Comparison of ENCODE assay signal across 34 cellular contexts in genomic region chr22:46712288-46712687, GRCh38.
"Had no signal": no experiment of that assay in that cellular context is flagged by ENCODE, and none has a peak within 500 bp of the region (broad histone marks: within the 10 kb centered on the region; RNA-seq: fewer than 3 reads in every experiment).

No MANE protein-coding gene starts in this region.

- H3K27me3 Mint-ChIP-seq: activated B cell treated with CpG ODN at 0.5 μM for 24 hours; activated CD4-positive, alpha-beta memory T cell treated with anti-CD3 and anti-CD28 coated beads, Interleukin-2, amount 10 ng/mL, durations not matched to agents 7 days and 5 days; activated CD8-positive, alpha-beta memory T cell treated with anti-CD3 and anti-CD28 coated beads, Interleukin-2, amount 10 ng/mL, durations not matched to agents 7 days and 5 days; activated naive CD8-positive, alpha-beta T cell; central memory CD8-positive, alpha-beta T cell had no signal

- H3K4me3 Mint-ChIP-seq: activated B cell treated with CpG ODN at 0.5 μM for 24 hours; activated CD4-positive, alpha-beta memory T cell treated with anti-CD3 and anti-CD28 coated beads, Interleukin-2, amount 10 ng/mL, durations not matched to agents 7 days and 5 days; activated CD8-positive, alpha-beta memory T cell treated with anti-CD3 and anti-CD28 coated beads, Interleukin-2, amount 10 ng/mL, durations not matched to agents 7 days and 5 days; activated naive CD4-positive, alpha-beta T cell treated with anti-CD3 and anti-CD28 coated beads for 36 hours; activated naive CD8-positive, alpha-beta T cell; central memory CD8-positive, alpha-beta T cell had no signal

- H3K27me3 ChIP-seq: ascending aorta, cardiac muscle cell, MG63, SJSA1 had no signal

- DNase-seq: activated B cell treated with CpG ODN at 0.5 μM for 24 hours; activated CD4-positive, alpha-beta memory T cell treated with anti-CD3 and anti-CD28 coated beads, Interleukin-2, amount 10 ng/mL, durations not matched to agents 7 days and 5 days; activated CD4-positive, alpha-beta T cell treated with anti-CD3 and anti-CD28 coated beads for 4 hours; activated CD4-positive, alpha-beta T cell treated with anti-CD3 and anti-CD28 coated beads, Interleukin-2, amount 50 U/mL, for 1 hour; activated CD4-positive, CD25-positive, alpha-beta regulatory T cell treated with anti-CD3 and anti-CD28 coated beads, Interleukin-2, amount 50 U/mL, for 72 hours; activated CD8-positive, alpha-beta memory T cell treated with anti-CD3 and anti-CD28 coated beads for 24 hours; activated CD8-positive, alpha-beta memory T cell treated with anti-CD3 and anti-CD28 coated beads, Interleukin-2, amount 10 ng/mL, durations not matched to agents 7 days and 5 days; activated CD8-positive, alpha-beta memory T cell treated with anti-CD3 and anti-CD28 coated beads, Interleukin-2, amount 50 U/mL, for 48 hours; activated gamma-delta T cell; activated naive CD4-positive, alpha-beta T cell treated with anti-CD3 and anti-CD28 coated beads for 36 hours; activated T-cell treated with anti-CD3 and anti-CD28 coated beads, Interleukin-2, amount 50 U/mL, for 1 hour; amygdala; Kasumi-1; KG1; MG63; NCI-H1048; NCI-H1105 treated with DMSO at 0.1 percent for 48 hours; NCI-H1436; NCI-H1694; NCI-H1930; NCI-H345; NCI-H524 treated with DMSO at 0.1 percent for 48 hours; SHP77 treated with DMSO at 0.1 percent for 48 hours; SK-N-SH; T-helper 2 cell; T-helper 9 cell had no signal

- H3K9me3 ChIP-seq: ascending aorta, MG63, SJSA1, SK-N-SH had no signal

- ATAC-seq: activated CD8-positive, alpha-beta memory T cell treated with anti-CD3 and anti-CD28 coated beads, Interleukin-2, amount 10 ng/mL, durations not matched to agents 7 days and 5 days; Panc1 had no signal

- H3K27ac Mint-ChIP-seq: activated B cell treated with CpG ODN at 0.5 μM for 24 hours; activated CD4-positive, alpha-beta memory T cell treated with anti-CD3 and anti-CD28 coated beads, Interleukin-2, amount 10 ng/mL, durations not matched to agents 7 days and 5 days; activated CD8-positive, alpha-beta memory T cell treated with anti-CD3 and anti-CD28 coated beads, Interleukin-2, amount 10 ng/mL, durations not matched to agents 7 days and 5 days; activated naive CD4-positive, alpha-beta T cell treated with anti-CD3 and anti-CD28 coated beads for 36 hours; activated naive CD8-positive, alpha-beta T cell; activated T-helper 2 cell treated with anti-CD3 and anti-CD28 coated beads, Interferon-gamma antibody, Interleukin-2, Interleukin-4, amounts not matched to agents 10 μg/mL and 5 μg/mL and 100 μg/mL, durations not matched to agents 14 hours and 24 hours and 36 hours had no signal

- H3K27ac ChIP-seq: ascending aorta, cardiac muscle cell, SJSA1, VCaP had no signal

- H3K4me3 ChIP-seq: ascending aorta, cardiac muscle cell, MG63, SJSA1 had no signal

- H3K9me3 Mint-ChIP-seq: activated B cell treated with CpG ODN at 0.5 μM for 24 hours; activated CD4-positive, alpha-beta memory T cell treated with anti-CD3 and anti-CD28 coated beads, Interleukin-2, amount 10 ng/mL, durations not matched to agents 7 days and 5 days; activated naive CD4-positive, alpha-beta T cell treated with anti-CD3 and anti-CD28 coated beads for 36 hours; activated T-helper 2 cell treated with anti-CD3 and anti-CD28 coated beads, Interferon-gamma antibody, Interleukin-2, Interleukin-4, amounts not matched to agents 10 μg/mL and 5 μg/mL and 100 μg/mL, durations not matched to agents 14 hours and 24 hours and 36 hours; central memory CD8-positive, alpha-beta T cell had no signal

- H3K9ac ChIP-seq: SK-N-SH had no signal

- H3K4me1 Mint-ChIP-seq: activated CD4-positive, alpha-beta memory T cell treated with anti-CD3 and anti-CD28 coated beads, Interleukin-2, amount 10 ng/mL, durations not matched to agents 7 days and 5 days had no signal
